In the genomic region with DNA sequence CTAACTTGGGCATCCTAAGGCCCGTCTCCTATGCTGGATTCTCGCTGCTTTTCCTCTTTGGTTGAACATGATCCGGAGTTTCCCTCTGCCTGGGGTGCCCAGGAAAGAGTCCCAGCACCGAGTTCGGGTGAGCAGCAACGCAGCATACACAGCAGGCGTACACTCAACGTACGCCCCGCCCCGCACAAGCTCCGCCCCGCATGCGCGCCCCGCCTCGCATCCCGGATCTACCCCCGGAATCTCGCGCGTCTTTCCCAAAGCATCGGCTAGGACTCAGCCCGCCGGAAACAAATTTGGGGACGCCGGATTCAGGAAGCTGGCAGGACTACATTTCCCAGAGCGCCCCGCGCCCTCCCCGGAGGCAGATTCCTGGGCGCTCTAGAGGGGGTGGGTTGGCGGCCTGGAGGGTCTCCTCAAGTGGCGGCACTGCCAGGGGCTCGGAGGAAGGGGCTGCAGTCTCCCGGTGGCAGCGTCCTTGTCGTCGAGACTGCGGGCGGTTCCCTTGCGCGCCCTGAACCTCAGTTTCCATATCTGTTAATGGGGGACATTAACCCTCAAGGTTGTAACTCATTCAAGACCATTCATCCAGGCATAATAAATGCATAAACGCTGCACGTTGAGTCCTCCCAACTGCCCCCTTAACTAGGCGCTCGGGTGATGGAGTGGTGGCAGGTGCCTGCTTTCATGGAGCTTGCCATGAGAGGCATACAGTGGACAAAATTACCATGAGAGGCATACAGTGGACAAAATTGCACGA, we compare ENCODE assay signal across 8 cellular contexts. TPM values are rescaled to one million over a fixed set of nuclear protein-coding genes. Genes with fewer than 3 reads are reported as not detected.
DNase-seq lines count a peak whose midpoint lies in the region; ATAC-seq lines count a peak whose summit lies in the region.

No MANE protein-coding gene starts in this region.

- peak overlapping the region; percentile 89 for H3K4me3 Mint-ChIP-seq in activated T-cell treated with anti-CD3 and anti-CD28 coated beads, Interleukin-2, amount 50 U/mL, for 4 hours

- no peaks in the 10 kb centered on the region for H3K36me3 ChIP-seq in mucosa of stomach (ENCODE audit: control insufficient read depth, insufficient read depth, low read length)

- no peaks in the 10 kb centered on the region for H3K27me3 ChIP-seq in mucosa of stomach (ENCODE audit: control insufficient read depth, insufficient read depth, low read length)

- H3K4me1 Mint-ChIP-seq in activated T-cell treated with anti-CD3 and anti-CD28 coated beads, Interleukin-2, amount 50 U/mL, for 4 hours (ENCODE audit: low read depth) = peaks cover 29% of the 10 kb centered on the region

- no peaks in the 10 kb centered on the region for H3K9me3 ChIP-seq in mucosa of stomach (ENCODE audit: control insufficient read depth, low read length)

- no peaks in the 10 kb centered on the region for H3K36me3 Mint-ChIP-seq in activated T-cell treated with anti-CD3 and anti-CD28 coated beads, Interleukin-2, amount 50 U/mL, for 4 hours (ENCODE audit: insufficient read depth)

- no peaks in the 10 kb centered on the region for H3K9me3 Mint-ChIP-seq in activated T-cell treated with anti-CD3 and anti-CD28 coated beads, Interleukin-2, amount 50 U/mL, for 4 hours

- DNase-seq in D341Med (ENCODE audit: low spot score) (peak; percentile 94), HuH-7 (ENCODE audit: low spot score) (peak; percentile 94), OCI-M2 (lab: John Stamatoyannopoulos, UW; ENCODE audit: unreplicated experiment) (peak; percentile 59)
- DNase-seq in activated T-cell treated with anti-CD3 and anti-CD28 coated beads, Interleukin-2, amount 50 U/mL, for 4 hours = peak; percentile 80
- DNase-seq in stimulated activated CD8-positive, alpha-beta memory T cell treated with anti-CD3 and anti-CD28 coated beads, Interleukin-4, amount 100 ng/mL, for 4 hours (ENCODE audit: low read depth in 2 of 2, low spot score in 1 of 2) = peak; percentile 59 to 70

- ATAC-seq in GM21447 (IDR thresholded peaks at IDR 0.05; ENCODE audit: unreplicated experiment) (peak; percentile 67), esophagus mucosa (peak; percentile 84)
- peak; percentile 70 to 71 for ATAC-seq in activated T-cell treated with anti-CD3 and anti-CD28 coated beads, Interleukin-2, amount 50 U/mL, for 4 hours

- peak overlapping the region; percentile 90 for H3K4me3 ChIP-seq in mucosa of stomach (ENCODE audit: low read length)

- H3K9ac ChIP-seq in mucosa of stomach (ENCODE audit: low read length) = peak overlapping the region; percentile 72

- H3K27me3 Mint-ChIP-seq in activated T-cell treated with anti-CD3 and anti-CD28 coated beads, Interleukin-2, amount 50 U/mL, for 4 hours (ENCODE audit: low read depth) = no peaks in the 10 kb centered on the region

- H3K4me1 ChIP-seq in mucosa of stomach (ENCODE audit: control insufficient read depth, insufficient read depth, low read length) = peaks cover 21% of the 10 kb centered on the region

RNA-seq across cellular contexts. Expression of a gene that starts 1.8 kb away (rescaled TPM):
- total RNA-seq in activated T-cell treated with anti-CD3 and anti-CD28 coated beads, Interleukin-2, amount 50 U/mL, for 4 hours = 10 to 100 TPM; 10.3 to 12.4 (median 12.2) TPM
- 5.2 TPM for total RNA-seq in esophagus mucosa

RNA-seq across cellular contexts. Expression of a gene that starts 19.4 kb away (rescaled TPM):
- not detected for total RNA-seq in activated T-cell treated with anti-CD3 and anti-CD28 coated beads, Interleukin-2, amount 50 U/mL, for 4 hours
- total RNA-seq in esophagus mucosa = not detected

RNA-seq across cellular contexts. Expression of a gene that starts 26.4 kb away (rescaled TPM):
- not detected for total RNA-seq in activated T-cell treated with anti-CD3 and anti-CD28 coated beads, Interleukin-2, amount 50 U/mL, for 4 hours
- total RNA-seq in esophagus mucosa = 12.9 TPM

RNA-seq across cellular contexts. Expression of a gene that starts 33.7 kb away (rescaled TPM):
- 1 to 10 TPM; 4.1 to 6.3 (median 6.2) TPM for total RNA-seq in activated T-cell treated with anti-CD3 and anti-CD28 coated beads, Interleukin-2, amount 50 U/mL, for 4 hours
- 21.3 TPM for total RNA-seq in esophagus mucosa

RNA-seq across cellular contexts. Expression of a gene that starts 34.4 kb away (rescaled TPM):
- under 1 TPM; 0.16 to 0.47 (median 0.25) TPM for total RNA-seq in activated T-cell treated with anti-CD3 and anti-CD28 coated beads, Interleukin-2, amount 50 U/mL, for 4 hours
- 0.28 TPM for total RNA-seq in esophagus mucosa

Comparison
In these comparisons a context has a peak if more than half of its experiments do, and no peak if none do; other contexts are left out.
1. Peak in every context shown above with its lines: DNase-seq, ATAC-seq and H3K4me3 ChIP-seq.
2. RNA of a gene that starts 26.4 kb away (total RNA-seq): 12.9 TPM in esophagus mucosa (single experiment); not detected in activated T-cell treated with anti-CD3 and anti-CD28 coated beads, Interleukin-2, amount 50 U/mL, for 4 hours; every median in the first group is over 10 times any median in the second.